In genomic region chr17:39165178-39165843, GRCh38 we compare ENCODE assay signal across 1 cellular context.
TF ChIP-seq lines count a peak whose summit lies in the region.

No MANE protein-coding gene starts in this region.

TF ChIP-seq in IMR-90, 13 proteins besides CTCF, POLR2A, EP300 and RAD21 (continued from another document):
- TF ChIP-seq, protein P1, sequence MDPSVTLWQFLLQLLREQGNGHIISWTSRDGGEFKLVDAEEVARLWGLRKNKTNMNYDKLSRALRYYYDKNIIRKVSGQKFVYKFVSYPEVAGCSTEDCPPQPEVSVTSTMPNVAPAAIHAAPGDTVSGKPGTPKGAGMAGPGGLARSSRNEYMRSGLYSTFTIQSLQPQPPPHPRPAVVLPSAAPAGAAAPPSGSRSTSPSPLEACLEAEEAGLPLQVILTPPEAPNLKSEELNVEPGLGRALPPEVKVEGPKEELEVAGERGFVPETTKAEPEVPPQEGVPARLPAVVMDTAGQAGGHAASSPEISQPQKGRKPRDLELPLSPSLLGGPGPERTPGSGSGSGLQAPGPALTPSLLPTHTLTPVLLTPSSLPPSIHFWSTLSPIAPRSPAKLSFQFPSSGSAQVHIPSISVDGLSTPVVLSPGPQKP (IDR thresholded peaks at IDR 0.05; ENCODE audit: borderline replicate concordance, low read depth, low read length) = no peak
- TF ChIP-seq, protein P2, sequence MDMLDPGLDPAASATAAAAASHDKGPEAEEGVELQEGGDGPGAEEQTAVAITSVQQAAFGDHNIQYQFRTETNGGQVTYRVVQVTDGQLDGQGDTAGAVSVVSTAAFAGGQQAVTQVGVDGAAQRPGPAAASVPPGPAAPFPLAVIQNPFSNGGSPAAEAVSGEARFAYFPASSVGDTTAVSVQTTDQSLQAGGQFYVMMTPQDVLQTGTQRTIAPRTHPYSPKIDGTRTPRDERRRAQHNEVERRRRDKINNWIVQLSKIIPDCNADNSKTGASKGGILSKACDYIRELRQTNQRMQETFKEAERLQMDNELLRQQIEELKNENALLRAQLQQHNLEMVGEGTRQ (IDR thresholded peaks at IDR 0.05; ENCODE audit: low read depth, low read length) = no peak
- TF ChIP-seq NFE2L2 (IDR thresholded peaks at IDR 0.05; ENCODE audit: low read depth, low read length) (no peak), MAZ (IDR thresholded peaks at IDR 0.05; ENCODE audit: borderline replicate concordance, low read depth, low read length) (no peak), MXI1 (IDR thresholded peaks at IDR 0.05; ENCODE audit: borderline replicate concordance, low read depth, low read length) (no peak), SMC3 (IDR thresholded peaks at IDR 0.05; ENCODE audit: low read depth, low read length) (no peak), CEBPB (IDR thresholded peaks at IDR 0.05; ENCODE audit: low read depth, low read length) (no peak), RCOR1 (IDR thresholded peaks at IDR 0.05; ENCODE audit: insufficient replicate concordance, low read length) (no peak), CHD1 (IDR thresholded peaks at IDR 0.05; ENCODE audit: low read depth, low read length) (no peak), FOS (IDR thresholded peaks at IDR 0.05; ENCODE audit: low read depth, low read length) (no peak)
